ENCODE assay signal across 8 cellular contexts in the genomic region with DNA sequence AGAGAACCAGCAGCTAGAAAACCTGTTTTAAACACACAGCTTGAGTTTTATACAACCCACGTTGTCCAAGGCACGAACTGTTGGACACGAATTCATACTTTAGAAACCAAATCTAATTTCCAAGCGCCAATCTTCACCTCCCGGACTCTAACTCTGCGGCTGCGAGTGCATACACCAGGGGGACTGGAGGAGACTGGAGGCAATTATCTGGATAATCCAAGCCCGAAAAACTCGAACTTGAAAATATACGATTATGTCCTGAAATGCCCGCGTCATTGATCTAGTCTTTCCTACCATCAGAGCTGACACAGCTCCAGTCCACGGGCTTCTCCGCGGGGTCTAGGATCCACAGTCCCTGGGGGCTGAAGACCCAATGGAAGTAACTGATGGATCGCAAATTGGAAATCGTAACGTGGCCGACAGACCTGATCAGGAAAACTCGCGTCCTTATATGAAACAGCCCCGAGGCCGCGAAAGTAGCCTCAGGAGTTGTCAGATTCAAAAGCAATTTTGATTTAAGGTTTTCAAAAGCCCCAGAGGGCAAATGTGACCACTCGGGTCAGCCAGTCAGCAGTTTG. TPM values are rescaled to one million over a fixed set of nuclear protein-coding genes. Genes with fewer than 3 reads are reported as not detected.
DNase-seq lines count a peak whose midpoint lies in the region; ATAC-seq lines count a peak whose summit lies in the region.

No MANE protein-coding gene starts in this region.

- H3K4me1 Mint-ChIP-seq in activated T-helper 2 cell treated with anti-CD3 and anti-CD28 coated beads, Interferon-gamma antibody, Interleukin-2, Interleukin-4, amounts not matched to agents 10 μg/mL and 5 μg/mL and 100 μg/mL, durations not matched to agents 14 hours and 24 hours and 36 hours (ENCODE audit: low read depth): peaks cover 29% of the 10 kb centered on the region
- peaks cover 37% of the 10 kb centered on the region for H3K4me1 Mint-ChIP-seq in stimulated activated effector memory CD8-positive, alpha-beta T cell treated with anti-CD3 and anti-CD28 coated beads, Interleukin-12 subunit alpha, Interleukin-12 subunit beta, amount 100 ng/mL, for 72 hours

- no peaks in the 10 kb centered on the region for H3K36me3 Mint-ChIP-seq in activated T-helper 2 cell treated with anti-CD3 and anti-CD28 coated beads, Interferon-gamma antibody, Interleukin-2, Interleukin-4, amounts not matched to agents 10 μg/mL and 5 μg/mL and 100 μg/mL, durations not matched to agents 14 hours and 24 hours and 36 hours (ENCODE audit: low read depth)
- peaks cover 6% of the 10 kb centered on the region for H3K36me3 Mint-ChIP-seq in stimulated activated effector memory CD8-positive, alpha-beta T cell treated with anti-CD3 and anti-CD28 coated beads, Interleukin-12 subunit alpha, Interleukin-12 subunit beta, amount 100 ng/mL, for 72 hours

- peak overlapping the region; percentile 77 for H3K4me3 Mint-ChIP-seq in activated T-helper 2 cell treated with anti-CD3 and anti-CD28 coated beads, Interferon-gamma antibody, Interleukin-2, Interleukin-4, amounts not matched to agents 10 μg/mL and 5 μg/mL and 100 μg/mL, durations not matched to agents 14 hours and 24 hours and 36 hours (ENCODE audit: low read depth)
- peak overlapping the region; percentile 91 for H3K4me3 Mint-ChIP-seq in stimulated activated effector memory CD8-positive, alpha-beta T cell treated with anti-CD3 and anti-CD28 coated beads, Interleukin-12 subunit alpha, Interleukin-12 subunit beta, amount 100 ng/mL, for 72 hours

- H3K9me3 ChIP-seq in iPS-18c (ENCODE audit: control insufficient read depth, insufficient read depth, low read length): no peaks in the 10 kb centered on the region

- peak; percentile 27 for DNase-seq in G401 (ENCODE audit: low spot score)
- peak; percentile 59 for DNase-seq in NAMALWA (ENCODE audit: low spot score)
- DNase-seq in activated T-helper 2 cell treated with anti-CD3 and anti-CD28 coated beads, Interferon-gamma antibody, Interleukin-2, Interleukin-4, amounts not matched to agents 10 μg/mL and 5 μg/mL and 100 μg/mL, durations not matched to agents 14 hours and 24 hours and 36 hours (ENCODE audit: low spot score): no peak
- DNase-seq in stimulated activated effector memory CD8-positive, alpha-beta T cell treated with anti-CD3 and anti-CD28 coated beads, Interleukin-12 subunit alpha, Interleukin-12 subunit beta, amount 100 ng/mL, for 72 hours (ENCODE audit: low spot score in 2 of 2): peak in 1 of 2 donors; percentile 53
- no peak for DNase-seq in NCI-H1694 treated with DMSO at 0.1 percent for 48 hours (lab: John Stamatoyannopoulos, UW)

- in situ Hi-C loops in G401 (cut with HindIII; ENCODE audit: low sequenced_read_pairs): no loop called here

- H3K9me3 Mint-ChIP-seq in activated T-helper 2 cell treated with anti-CD3 and anti-CD28 coated beads, Interferon-gamma antibody, Interleukin-2, Interleukin-4, amounts not matched to agents 10 μg/mL and 5 μg/mL and 100 μg/mL, durations not matched to agents 14 hours and 24 hours and 36 hours: no peaks in the 10 kb centered on the region
- H3K9me3 Mint-ChIP-seq in stimulated activated effector memory CD8-positive, alpha-beta T cell treated with anti-CD3 and anti-CD28 coated beads, Interleukin-12 subunit alpha, Interleukin-12 subunit beta, amount 100 ng/mL, for 72 hours: no peaks in the 10 kb centered on the region

- peaks cover 81% of the 10 kb centered on the region for H3K27me3 Mint-ChIP-seq in activated T-helper 2 cell treated with anti-CD3 and anti-CD28 coated beads, Interferon-gamma antibody, Interleukin-2, Interleukin-4, amounts not matched to agents 10 μg/mL and 5 μg/mL and 100 μg/mL, durations not matched to agents 14 hours and 24 hours and 36 hours (ENCODE audit: low read depth)

- H3K27ac Mint-ChIP-seq in activated T-helper 2 cell treated with anti-CD3 and anti-CD28 coated beads, Interferon-gamma antibody, Interleukin-2, Interleukin-4, amounts not matched to agents 10 μg/mL and 5 μg/mL and 100 μg/mL, durations not matched to agents 14 hours and 24 hours and 36 hours: no peak overlapping the region
- H3K27ac Mint-ChIP-seq in stimulated activated effector memory CD8-positive, alpha-beta T cell treated with anti-CD3 and anti-CD28 coated beads, Interleukin-12 subunit alpha, Interleukin-12 subunit beta, amount 100 ng/mL, for 72 hours: no peak overlapping the region

- intact Hi-C loops in activated T-helper 2 cell treated with anti-CD3 and anti-CD28 coated beads, Interferon-gamma antibody, Interleukin-2, Interleukin-4, amounts not matched to agents 10 μg/mL and 5 μg/mL and 100 μg/mL, durations not matched to agents 14 hours and 24 hours and 36 hours (cut with micrococcal nuclease): loop anchor here (5.0 kb wide), 1 partner anchor 596 kb away; a partner anchor contains a TSS

- ATAC-seq in stimulated activated effector memory CD8-positive, alpha-beta T cell treated with anti-CD3 and anti-CD28 coated beads, Interleukin-12 subunit alpha, Interleukin-12 subunit beta, amount 100 ng/mL, for 72 hours: no peak
- ATAC-seq in GM18498 (IDR thresholded peaks at IDR 0.05; ENCODE audit: unreplicated experiment) (no peak), GM18861 (IDR thresholded peaks at IDR 0.05; ENCODE audit: unreplicated experiment) (no peak)

- peak overlapping the region; percentile 90 for H3K4me3 ChIP-seq in iPS-18c (ENCODE audit: insufficient read depth, low read depth, low read length)

RNA-seq across cellular contexts. Expression of a gene that starts 0.8 kb away (rescaled TPM):
- not detected in 2 replicates for total RNA-seq in G401 (2014; rRNA removed; shearing (Covaris generic))
- total RNA-seq in activated T-helper 2 cell treated with anti-CD3 and anti-CD28 coated beads, Interferon-gamma antibody, Interleukin-2, Interleukin-4, amounts not matched to agents 10 μg/mL and 5 μg/mL and 100 μg/mL, durations not matched to agents 14 hours and 24 hours and 36 hours: not detected in 2 replicates

RNA-seq across cellular contexts. Expression of a gene that starts 42.1 kb away (rescaled TPM):
- total RNA-seq in G401 (2014; rRNA removed; shearing (Covaris generic)): 1.9 and 6.3 TPM in 2 replicates
- 40.5 and 43.4 TPM in 2 replicates for total RNA-seq in activated T-helper 2 cell treated with anti-CD3 and anti-CD28 coated beads, Interferon-gamma antibody, Interleukin-2, Interleukin-4, amounts not matched to agents 10 μg/mL and 5 μg/mL and 100 μg/mL, durations not matched to agents 14 hours and 24 hours and 36 hours

Comparison
In these comparisons a context has a peak if more than half of its experiments do, and no peak if none do; other contexts are left out.
1. DNase-seq: peak in G401 (single experiment) and NAMALWA (single experiment); none in activated T-helper 2 cell treated with anti-CD3 and anti-CD28 coated beads, Interferon-gamma antibody, Interleukin-2, Interleukin-4, amounts not matched to agents 10 μg/mL and 5 μg/mL and 100 μg/mL, durations not matched to agents 14 hours and 24 hours and 36 hours (single experiment) and NCI-H1694 treated with DMSO at 0.1 percent for 48 hours (single experiment).